9 cellular contexts compared by ENCODE assay signal in the genomic region with DNA sequence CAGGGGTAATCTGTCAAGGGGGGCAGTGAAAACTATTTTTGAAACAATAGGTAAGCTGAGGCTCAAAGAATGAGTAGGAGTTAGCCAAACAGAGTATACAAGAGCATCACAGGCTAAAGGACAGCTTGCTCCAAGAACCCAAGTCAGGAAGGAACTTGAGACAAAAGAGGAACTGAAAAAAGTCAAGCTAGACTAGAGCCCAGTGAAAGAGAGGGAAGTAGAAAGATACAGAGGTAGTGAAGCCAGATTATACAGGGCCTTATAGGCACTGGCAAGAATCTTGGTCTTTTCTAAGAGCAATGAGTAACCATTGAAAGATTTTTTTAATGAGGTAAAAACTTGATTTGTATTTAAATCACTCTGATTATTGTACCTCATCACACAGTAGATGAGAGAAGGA.
DNase-seq lines count a peak whose midpoint lies in the region; ATAC-seq and TF ChIP-seq lines count a peak whose summit lies in the region.
"Had no signal": no experiment of that assay in that cellular context is flagged by ENCODE, and none has a peak within 500 bp of the region (broad histone marks: within the 10 kb centered on the region; RNA-seq: fewer than 3 reads in every experiment).

No MANE protein-coding gene starts in this region.

- H3K79me2 ChIP-seq in parathyroid adenoma = no peaks in the 10 kb centered on the region

- H3K36me3 Mint-ChIP-seq in type B pancreatic cell = no peaks in the 10 kb centered on the region
- H3K36me3 Mint-ChIP-seq: WTC11 had no signal

- H3K4me3 ChIP-seq in parathyroid adenoma (ENCODE audit: low read depth, low read length) = no peak overlapping the region

- H3K27ac Mint-ChIP-seq in type B pancreatic cell = no peak overlapping the region
- H3K27ac Mint-ChIP-seq: WTC11 had no signal

- H2AFZ ChIP-seq in parathyroid adenoma = no peak overlapping the region

- H3K4me3 Mint-ChIP-seq in type B pancreatic cell = no peak overlapping the region
- H3K4me3 Mint-ChIP-seq: WTC11 had no signal

- no peak overlapping the region for H3K4me2 ChIP-seq in parathyroid adenoma (ENCODE audit: low read length)

- no peaks in the 10 kb centered on the region for H3K27me3 Mint-ChIP-seq in type B pancreatic cell

- H3K36me3 ChIP-seq in parathyroid adenoma (ENCODE audit: control insufficient read depth, insufficient read depth, low read length) = no peaks in the 10 kb centered on the region

- ATAC-seq in GM18858 (IDR thresholded peaks at IDR 0.05; ENCODE audit: unreplicated experiment) = peak; percentile 79
- peak; percentile 83 for ATAC-seq in HG02798 (IDR thresholded peaks at IDR 0.05; ENCODE audit: poor library complexity, unreplicated experiment)
- ATAC-seq: WTC11 had no signal

- no peaks in the 10 kb centered on the region for H3K27me3 ChIP-seq in parathyroid adenoma (ENCODE audit: control insufficient read depth, insufficient read depth, low read length)

- H3K9me3 ChIP-seq in parathyroid adenoma (ENCODE audit: control insufficient read depth, low read length) = no peaks in the 10 kb centered on the region

- DNase-seq in NOMO-1 treated with DMSO at 0.1 percent for 48 hours (lab: John Stamatoyannopoulos, UW; ENCODE audit: unreplicated experiment) = peak; percentile 97
- no peak for DNase-seq in stimulated activated naive CD4-positive, alpha-beta T cell (lab: John Stamatoyannopoulos, UW)
- DNase-seq in type B pancreatic cell (ENCODE audit: extremely low spot score, unreplicated experiment) = no peak
- DNase-seq in T1000 (lab: John Stamatoyannopoulos, UW) = no peak
- DNase-seq in NCI-H226 = no peak

- H3K4me1 Mint-ChIP-seq in type B pancreatic cell (ENCODE audit: unreplicated experiment) = peaks cover 48% of the 10 kb centered on the region

- peak overlapping the region; percentile 12 for H3K27ac ChIP-seq in parathyroid adenoma

- H3K4me1 ChIP-seq in parathyroid adenoma = peaks cover 33% of the 10 kb centered on the region

- no peak overlapping the region for H3K9ac ChIP-seq in parathyroid adenoma

- no peaks in the 10 kb centered on the region for H3K9me3 Mint-ChIP-seq in type B pancreatic cell
- H3K9me3 Mint-ChIP-seq: WTC11 had no signal

- TF ChIP-seq CTCF in parathyroid adenoma (IDR thresholded peaks at IDR 0.05) (no peak), type B pancreatic cell (conservative IDR thresholded peaks at IDR 0.05) (no peak)
